In genomic region chr7:81605493-81605892, GRCh38 we compare ENCODE assay signal across 22 cellular contexts.
DNase-seq lines count a peak whose midpoint lies in the region; ATAC-seq, FAIRE-seq and TF ChIP-seq lines count a peak whose summit lies in the region.
"Had no signal": no experiment of that assay in that cellular context is flagged by ENCODE, and none has a peak within 500 bp of the region (broad histone marks: within the 10 kb centered on the region; RNA-seq: fewer than 3 reads in every experiment).

No MANE protein-coding gene starts in this region.

- TF ChIP-seq EP300 in A549 (IDR thresholded peaks at IDR 0.05), result no peak

- CTCF ChIA-PET in A549 (lab: Yijun Ruan, JAX), result no interaction called here

- no peaks in the 10 kb centered on the region for H3K36me3 Mint-ChIP-seq in glutamatergic neuron (ENCODE audit: unreplicated experiment)
- H3K36me3 Mint-ChIP-seq: T-cell had no signal

- no peaks in the 10 kb centered on the region for H3K27me3 Mint-ChIP-seq in glutamatergic neuron (ENCODE audit: unreplicated experiment)
- H3K27me3 Mint-ChIP-seq: CD4-positive, alpha-beta T cell; T-cell had no signal

- no peaks in the 10 kb centered on the region for H3K4me1 Mint-ChIP-seq in glutamatergic neuron (ENCODE audit: low read depth, unreplicated experiment)
- H3K4me1 Mint-ChIP-seq: T-cell had no signal

- H3K4me1 ChIP-seq in A549 (peaks cover 39% of the 10 kb centered on the region), Karpas-422 (ENCODE audit: low read length) (no peaks in the 10 kb centered on the region), osteoblast (ENCODE audit: insufficient read depth, low read length) (peaks cover 40% of the 10 kb centered on the region)
- H3K4me1 ChIP-seq: BLaER1, SJCRH30 had no signal

- H3K36me3 ChIP-seq in Karpas-422 (ENCODE audit: insufficient read depth, low read length) (no peaks in the 10 kb centered on the region), osteoblast (ENCODE audit: insufficient read depth, low read length) (no peaks in the 10 kb centered on the region)
- H3K36me3 ChIP-seq: BLaER1, SJCRH30 had no signal

- H3K27me3 ChIP-seq in Karpas-422 (ENCODE audit: low read length), result no peaks in the 10 kb centered on the region
- H3K27me3 ChIP-seq in osteoblast (ENCODE audit: insufficient read depth, low read length), result no peaks in the 10 kb centered on the region
- H3K27me3 ChIP-seq: BLaER1, SJCRH30 had no signal

- FAIRE-seq in A549 (lab: Jason Lieb, UNC), result no peak

- H3K9me2 ChIP-seq in Karpas-422 (replicated peaks; ENCODE audit: insufficient read depth, low read length), result no peaks in the 10 kb centered on the region

- ATAC-seq in A549, result no peak
- no peak for ATAC-seq in HG02885 (IDR thresholded peaks at IDR 0.05; ENCODE audit: poor library complexity, unreplicated experiment)
- ATAC-seq: HCT116, T-cell had no signal

- H3K9me3 ChIP-seq in A549, result no peaks in the 10 kb centered on the region
- peaks cover 43% of the 10 kb centered on the region for H3K9me3 ChIP-seq in Karpas-422 (ENCODE audit: low read length)
- no peaks in the 10 kb centered on the region for H3K9me3 ChIP-seq in osteoblast (ENCODE audit: low read depth, low read length)
- H3K9me3 ChIP-seq: BLaER1, SJCRH30 had no signal

- H3K4me2 ChIP-seq in A549 (peak overlapping the region; percentile 40; the same call in 2 of the 3 replicates), Karpas-422 (ENCODE audit: low read depth, low read length, poor library complexity, severe bottlenecking) (no peak overlapping the region), osteoblast (ENCODE audit: insufficient read depth, low read length) (no peak overlapping the region)
- H3K4me2 ChIP-seq: BLaER1 had no signal

- H2AFZ ChIP-seq in Karpas-422 (ENCODE audit: low read length), result peak overlapping the region; percentile 67; the same call in 1 of the 2 replicates
- no peak overlapping the region for H2AFZ ChIP-seq in osteoblast (ENCODE audit: low read length)

- DNase-seq in A549 (ENCODE audit: low read depth in 1 of 2, low spot score in 1 of 2), result no peak
- DNase-seq in Karpas-422, result no peak
- no peak for DNase-seq in osteoblast (ENCODE audit: insufficient read length, low spot score, missing footprints)
- no peak for DNase-seq in epidermal melanocyte (ENCODE audit: insufficient read length, low spot score)
- DNase-seq in glutamatergic neuron, result no peak
- DNase-seq: CD4-positive, alpha-beta T cell; COR-L47; DMS 273 treated with DMSO at 0.1 percent for 48 hours; DMS79 treated with DMSO at 0.1 percent for 48 hours; MM.1S; NCI-H1105; NCI-H146; NCI-H2029; NCI-H226; NCI-H510A treated with DMSO at 0.1 percent for 48 hours; NCI-H748 treated with DMSO at 0.1 percent for 48 hours; SJCRH30; T-cell had no signal

- H3K4me3 Mint-ChIP-seq in glutamatergic neuron (ENCODE audit: unreplicated experiment), result no peak overlapping the region
- H3K4me3 Mint-ChIP-seq: CD4-positive, alpha-beta T cell; T-cell had no signal

- H3K27ac ChIP-seq in A549, result no peak overlapping the region
- no peak overlapping the region for H3K27ac ChIP-seq in Karpas-422 (ENCODE audit: low read length)
- H3K27ac ChIP-seq in VCaP, result peak overlapping the region; percentile 74
- H3K27ac ChIP-seq in osteoblast (ENCODE audit: low read depth, low read length), result peak overlapping the region; percentile 71
- H3K27ac ChIP-seq: BLaER1, SJCRH30 had no signal

- H3K9me3 Mint-ChIP-seq in glutamatergic neuron (ENCODE audit: unreplicated experiment), result no peaks in the 10 kb centered on the region
- H3K9me3 Mint-ChIP-seq: CD4-positive, alpha-beta T cell had no signal

- H3K27ac Mint-ChIP-seq in glutamatergic neuron (ENCODE audit: unreplicated experiment), result no peak overlapping the region
- H3K27ac Mint-ChIP-seq: CD4-positive, alpha-beta T cell; T-cell had no signal

- no peak overlapping the region for H3K9ac ChIP-seq in Karpas-422 (ENCODE audit: low read length)
- H3K9ac ChIP-seq: BLaER1 had no signal

- no peaks in the 10 kb centered on the region for H3K79me2 ChIP-seq in Karpas-422 (ENCODE audit: low read length)
- no peaks in the 10 kb centered on the region for H3K79me2 ChIP-seq in osteoblast (ENCODE audit: insufficient read depth, low read length)

- POLR2A ChIA-PET in A549 (lab: Yijun Ruan, JAX), result no interaction called here

- H3K4me3 ChIP-seq in A549, result no peak overlapping the region
- no peak overlapping the region for H3K4me3 ChIP-seq in Karpas-422 (ENCODE audit: low read length)
- H3K4me3 ChIP-seq in osteoblast (ENCODE audit: insufficient read depth, low read length), result no peak overlapping the region
- H3K4me3 ChIP-seq: BLaER1, SJCRH30 had no signal

- H4K20me1 ChIP-seq in Karpas-422 (ENCODE audit: insufficient read depth, low read depth, low read length) (no peaks in the 10 kb centered on the region), osteoblast (ENCODE audit: insufficient read depth, low read length) (no peaks in the 10 kb centered on the region)
- H4K20me1 ChIP-seq: BLaER1 had no signal

- TF ChIP-seq POLR2A in A549 (IDR thresholded peaks at IDR 0.05; ENCODE audit: low read length), result no peak

- TF ChIP-seq CTCF in A549 (IDR thresholded peaks at IDR 0.05) (no peak), VCaP (conservative IDR thresholded peaks at IDR 0.05) (no peak), osteoblast (IDR thresholded peaks at IDR 0.05; ENCODE audit: extremely low read depth, low read depth, low read length) (no peak), glutamatergic neuron (IDR thresholded peaks at IDR 0.05; ENCODE audit: partially characterized antibody, unreplicated experiment) (no peak)

- WGBS in A549 (ENCODE audit: missing lambda C conversion rate), result 95% methylated on average over 4 of the region's 4 CpGs

- no peak for TF ChIP-seq RAD21 in A549 (conservative IDR thresholded peaks at IDR 0.05 in 1 of 2, IDR thresholded peaks at IDR 0.05 in 1 of 2)

TF ChIP-seq in A549, 52 proteins besides CTCF, POLR2A, EP300 and RAD21:
- TF ChIP-seq PHF8 (IDR thresholded peaks at IDR 0.05; ENCODE audit: borderline replicate concordance, low read depth) (no peak), RFX5 (IDR thresholded peaks at IDR 0.05) (no peak), RNF2 (IDR thresholded peaks at IDR 0.05; ENCODE audit: borderline replicate concordance, low read depth) (no peak), HES2 (IDR thresholded peaks at IDR 0.05) (no peak), HMGXB4 (CRISPR knock-in tag; IDR thresholded peaks at IDR 0.05; ENCODE audit: borderline replicate concordance) (no peak), CHD2 (IDR thresholded peaks at IDR 0.05; ENCODE audit: low read length, partially characterized antibody) (no peak), ZNF302 (CRISPR knock-in tag; IDR thresholded peaks at IDR 0.05) (no peak)

Comparison
In these comparisons a context has a peak if more than half of its experiments do, and no peak if none do; other contexts are left out.
1. H3K27ac ChIP-seq: peak in VCaP (single experiment) and osteoblast (single experiment); none in A549 (0 of 2) and Karpas-422 (single experiment).